In the genomic region with DNA sequence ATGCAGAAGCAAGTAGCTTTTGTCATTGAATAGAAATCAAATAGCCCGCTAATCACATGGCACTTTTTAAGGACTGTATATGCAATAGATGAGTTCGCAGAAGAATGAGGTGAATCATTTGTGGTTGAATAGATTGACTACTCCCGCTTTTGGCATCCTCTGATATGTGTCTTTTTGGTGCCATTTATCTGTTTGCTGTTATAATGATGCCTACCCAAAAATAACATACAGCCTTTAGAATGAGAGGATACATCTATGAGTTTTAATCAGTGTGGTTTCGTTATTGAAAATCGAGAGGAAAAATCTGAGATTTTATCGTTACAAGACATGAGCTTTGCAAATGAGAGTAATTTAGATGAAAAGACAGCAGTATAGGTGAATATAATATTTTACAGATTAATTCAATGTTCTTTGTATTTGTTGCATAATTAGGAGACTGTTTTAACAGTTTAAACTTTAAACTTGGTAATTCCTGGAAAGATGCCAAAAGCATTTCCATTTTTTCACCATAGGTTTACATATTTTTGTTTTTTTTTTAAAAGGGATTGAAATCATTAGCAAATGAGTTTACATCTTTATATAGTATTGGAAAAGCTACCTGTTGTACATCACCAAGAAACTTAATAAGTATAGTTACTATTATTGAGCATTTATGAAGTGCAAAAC, we compare ENCODE assay signal across 8 cellular contexts. TPM values are rescaled to one million over a fixed set of nuclear protein-coding genes. Genes with fewer than 3 reads are reported as not detected.
DNase-seq lines count a peak whose midpoint lies in the region; TF ChIP-seq lines count a peak whose summit lies in the region.

No MANE protein-coding gene starts in this region.

- H2BK12ac ChIP-seq in trophoblast cell (ENCODE audit: low read length): no peak overlapping the region

- intact Hi-C loops in activated naive CD4-positive, alpha-beta T cell treated with anti-CD3 and anti-CD28 coated beads for 36 hours (cut with micrococcal nuclease): loop anchor here (1.0 to 2.0 kb wide), 9 partner anchors 9 to 246 kb away; partner anchors contain the start of gene COPB1
- intact Hi-C loops in posterior cingulate gyrus (cut with DNase I): loop anchor here (5.0 to 10.0 kb wide), 2 partner anchors 59 to 108 kb away; no protein-coding TSS in a partner anchor

- no peak overlapping the region for H2AFZ ChIP-seq in trophoblast cell (ENCODE audit: insufficient read depth, low read length, poor library complexity)

- no peak for DNase-seq in activated naive CD4-positive, alpha-beta T cell treated with anti-CD3 and anti-CD28 coated beads for 36 hours
- DNase-seq in activated naive CD4-positive, alpha-beta T cell treated with Interleukin-2 at 50 U/mL for 16 hours: no peak
- DNase-seq in SK-N-MC (ENCODE audit: low read depth, low spot score) (no peak), erythroblast (lab: John Stamatoyannopoulos, UW) (peak; percentile 54 to 71), trophoblast cell (peak in 1 of 2 donors; percentile 30), posterior cingulate gyrus (no peak), substantia nigra (lab: John Stamatoyannopoulos, UW) (no peak), ecto neural progenitor cell (ENCODE audit: low spot score) (no peak)

- no CpG with 5 or more reads among the region's 6 CpGs for WGBS in trophoblast cell (ENCODE audit: extremely low coverage, insufficient coverage, insufficient read length)

- CTCF ChIA-PET in activated naive CD4-positive, alpha-beta T cell treated with anti-CD3 and anti-CD28 coated beads for 36 hours (lab: Charles Lee): interaction anchor here (0.6 to 3.6 kb wide), 17 partner anchors 54 to 262 kb away, joined by 3 to 39 read pairs (median 4); partner anchors contain the start of genes CYP2R1 and PSMA1

- H3K9me3 ChIP-seq in SK-N-MC (ENCODE audit: low read depth, low read length) (no peaks in the 10 kb centered on the region), trophoblast cell (ENCODE audit: insufficient read depth, low read depth, low read length) (no peaks in the 10 kb centered on the region)

- H4K12ac ChIP-seq in trophoblast cell (ENCODE audit: low read depth, low read length): no peak overlapping the region

- H3K27ac Mint-ChIP-seq in activated naive CD4-positive, alpha-beta T cell treated with anti-CD3 and anti-CD28 coated beads for 36 hours: peak overlapping the region; percentile 91

- no peak overlapping the region for H3K27ac ChIP-seq in SK-N-MC
- no peak overlapping the region for H3K27ac ChIP-seq in trophoblast cell (ENCODE audit: low read depth, low read length)
- no peak overlapping the region for H3K27ac ChIP-seq in substantia nigra (ENCODE audit: low read depth, low read length, poor library complexity, severe bottlenecking)

- no peaks in the 10 kb centered on the region for H3K9me3 Mint-ChIP-seq in activated naive CD4-positive, alpha-beta T cell treated with anti-CD3 and anti-CD28 coated beads for 36 hours

- no peak overlapping the region for H2BK5ac ChIP-seq in trophoblast cell (ENCODE audit: low read depth, low read length, poor library complexity)

- peak overlapping the region; percentile 99 for H3K4me2 ChIP-seq in trophoblast cell (ENCODE audit: low read length)

- no peaks in the 10 kb centered on the region for H3K36me3 ChIP-seq in SK-N-MC (ENCODE audit: insufficient read depth, low read length)
- no peaks in the 10 kb centered on the region for H3K36me3 ChIP-seq in trophoblast cell (ENCODE audit: control insufficient read depth in 1 of 2, insufficient read depth in 2 of 2, low read length in 2 of 2)

- peaks cover 8% of the 10 kb centered on the region for H3K79me1 ChIP-seq in trophoblast cell (ENCODE audit: low read length)

- H4K91ac ChIP-seq in trophoblast cell (ENCODE audit: low read depth, low read length): no peak overlapping the region

- TF ChIP-seq POLR2A in erythroblast (IDR thresholded peaks at IDR 0.05; ENCODE audit: low read length): no peak

- H2BK120ac ChIP-seq in trophoblast cell (ENCODE audit: insufficient read depth, low read length, poor library complexity): no peak overlapping the region

- H3K79me2 ChIP-seq in trophoblast cell (ENCODE audit: control insufficient read depth, insufficient read depth, low read length, poor library complexity): peaks cover 5% of the 10 kb centered on the region

- no peak overlapping the region for H3K23ac ChIP-seq in trophoblast cell (ENCODE audit: low read length)

- no peak overlapping the region for H2AK5ac ChIP-seq in trophoblast cell (ENCODE audit: low read length)

- peaks cover 3% of the 10 kb centered on the region for H3K27me3 ChIP-seq in trophoblast cell (ENCODE audit: insufficient read depth, low read length)

- peak overlapping the region; percentile 81 for H3K4me3 Mint-ChIP-seq in activated naive CD4-positive, alpha-beta T cell treated with anti-CD3 and anti-CD28 coated beads for 36 hours

- no peak overlapping the region for H3K14ac ChIP-seq in trophoblast cell (ENCODE audit: low read length)

- H3K4me1 ChIP-seq in trophoblast cell (ENCODE audit: control insufficient read depth in 1 of 2, insufficient read depth in 2 of 2, low read length in 2 of 2): peaks cover 0 to 5% of the 10 kb centered on the region in 2 experiments

- no peak overlapping the region for H3K4ac ChIP-seq in trophoblast cell (ENCODE audit: low read depth, low read length)

- no peak overlapping the region for H3K18ac ChIP-seq in trophoblast cell (ENCODE audit: low read length)

- H3K27me3 Mint-ChIP-seq in activated naive CD4-positive, alpha-beta T cell treated with anti-CD3 and anti-CD28 coated beads for 36 hours (ENCODE audit: low read depth): no peaks in the 10 kb centered on the region

- H4K8ac ChIP-seq in trophoblast cell (ENCODE audit: low read depth, low read length): no peak overlapping the region

- H3K36me3 Mint-ChIP-seq in activated naive CD4-positive, alpha-beta T cell treated with anti-CD3 and anti-CD28 coated beads for 36 hours (ENCODE audit: low read depth): peaks cover 38% of the 10 kb centered on the region

- H3K9ac ChIP-seq in SK-N-MC (ENCODE audit: insufficient read length) (peak overlapping the region; percentile 63), trophoblast cell (ENCODE audit: low read length) (no peak overlapping the region)

- H3K4me3 ChIP-seq in SK-N-MC (peak overlapping the region; percentile 86), trophoblast cell (ENCODE audit: low read depth, low read length) (no peak overlapping the region)

- H3K4me1 Mint-ChIP-seq in activated naive CD4-positive, alpha-beta T cell treated with anti-CD3 and anti-CD28 coated beads for 36 hours (ENCODE audit: low read depth): peaks cover 50% of the 10 kb centered on the region

RNA-seq across cellular contexts. Expression of gene PDE3B, which starts 1.8 kb away (rescaled TPM):
- 10 to 100 TPM; 16.5 to 17.4 TPM for total RNA-seq in activated naive CD4-positive, alpha-beta T cell treated with anti-CD3 and anti-CD28 coated beads for 36 hours
- polyA plus RNA-seq in trophoblast cell (2013): 4.3 and 5.1 TPM in 2 replicates

Comparison
In these comparisons a context has a peak if more than half of its experiments do, and no peak if none do; other contexts are left out.
1. DNase-seq: peak in erythroblast (2 of 2); none in activated naive CD4-positive, alpha-beta T cell treated with anti-CD3 and anti-CD28 coated beads for 36 hours (single experiment), activated naive CD4-positive, alpha-beta T cell treated with Interleukin-2 at 50 U/mL for 16 hours (single experiment), SK-N-MC (single experiment), posterior cingulate gyrus (0 of 10), substantia nigra (0 of 49) and ecto neural progenitor cell (single experiment).